In genomic region chr2:180005465-180005864, GRCh38 we compare ENCODE assay signal across 8 cellular contexts. TPM values are rescaled to one million over a fixed set of nuclear protein-coding genes. Genes with fewer than 3 reads are reported as not detected.
DNase-seq lines count a peak whose midpoint lies in the region; ATAC-seq and TF ChIP-seq lines count a peak whose summit lies in the region.
"Not testable (repeated sequence)": the region's sequence is repeated elsewhere in the genome, so short reads cannot be mapped to it uniquely, and the experiment has no call there.

No MANE protein-coding gene starts in this region.

- peaks cover 19% of the 10 kb centered on the region for H3K4me1 ChIP-seq in CD4-positive, alpha-beta memory T cell (ENCODE audit: insufficient read depth, low read length)
- peaks cover 34% of the 10 kb centered on the region for H3K4me1 ChIP-seq in PC-9 (replicated peaks; ENCODE audit: insufficient read depth)
- H3K4me1 ChIP-seq in heart left ventricle, result peaks cover 0 to 31% (median 15%) of the 10 kb centered on the region in 12 donors

- H4K20me1 ChIP-seq in PC-9 (ENCODE audit: insufficient read depth), result not testable (repeated sequence)

- not testable (repeated sequence) for H3K27me3 ChIP-seq in CD4-positive, alpha-beta memory T cell (ENCODE audit: insufficient read depth, low read length); PC-9 (ENCODE audit: insufficient read depth, low read depth); heart left ventricle

- TF ChIP-seq CTCF in HFFc6 (IDR thresholded peaks at IDR 0.05); PC-9 (conservative IDR thresholded peaks at IDR 0.05); heart left ventricle (IDR thresholded peaks at IDR 0.05): not testable (repeated sequence)

- H3K9me3 Mint-ChIP-seq in CD4-positive, alpha-beta memory T cell; HFFc6; activated T-cell treated with anti-CD3 and anti-CD28 coated beads, Interleukin-2, amount 50 U/mL, for 72 hours; central memory CD8-positive, alpha-beta T cell; naive thymus-derived CD8-positive, alpha-beta T cell; stimulated activated effector memory CD8-positive, alpha-beta T cell treated with anti-CD3 and anti-CD28 coated beads, Interleukin-12 subunit alpha, Interleukin-12 subunit beta, amount 100 ng/mL, for 72 hours: not testable (repeated sequence)

- CTCF ChIA-PET in CD4-positive, alpha-beta memory T cell (lab: Charles Lee; ENCODE audit: partially characterized antibody), result interaction anchor here (0.7 to 1.2 kb wide), 2 partner anchors 12 to 1141 kb away, joined by 3 to 5 read pairs; no protein-coding TSS in a partner anchor
- CTCF ChIA-PET in PC-9 (lab: Charles Lee), result not testable (repeated sequence)

- DNase-seq in CD4-positive, alpha-beta memory T cell; HFFc6; PC-9; activated T-cell treated with anti-CD3 and anti-CD28 coated beads, Interleukin-2, amount 50 U/mL, for 72 hours; central memory CD8-positive, alpha-beta T cell (ENCODE audit: low spot score in 2 of 2); heart left ventricle; naive thymus-derived CD8-positive, alpha-beta T cell; stimulated activated effector memory CD8-positive, alpha-beta T cell treated with anti-CD3 and anti-CD28 coated beads, Interleukin-12 subunit alpha, Interleukin-12 subunit beta, amount 100 ng/mL, for 72 hours (ENCODE audit: low spot score in 2 of 2): not testable (repeated sequence)

- not testable (repeated sequence) for BruUV-seq in PC-9 (replicated peaks; lab: Mats Ljungman, UMichigan)

- not testable (repeated sequence) for H3F3A ChIP-seq in PC-9 (ENCODE audit: insufficient read depth, low read depth)

- peaks cover 64% of the 10 kb centered on the region for H3K79me2 ChIP-seq in PC-9 (ENCODE audit: low read depth)

- not testable (repeated sequence) for TF ChIP-seq POLR2A in heart left ventricle (IDR thresholded peaks at IDR 0.05)

- 95 to 98% (median 96%) methylated on average over 7 of the region's 7 CpGs for WGBS in heart left ventricle, 4 donors

- peaks cover 30 to 60% (median 46%) of the 10 kb centered on the region in 4 donors for H3K4me1 Mint-ChIP-seq in CD4-positive, alpha-beta memory T cell
- peaks cover 45% of the 10 kb centered on the region for H3K4me1 Mint-ChIP-seq in HFFc6 (ENCODE audit: low read depth)
- H3K4me1 Mint-ChIP-seq in activated T-cell treated with anti-CD3 and anti-CD28 coated beads, Interleukin-2, amount 50 U/mL, for 72 hours (ENCODE audit: low read depth), result peaks cover 55% of the 10 kb centered on the region
- H3K4me1 Mint-ChIP-seq in central memory CD8-positive, alpha-beta T cell, result peaks cover 48% of the 10 kb centered on the region
- H3K4me1 Mint-ChIP-seq in naive thymus-derived CD8-positive, alpha-beta T cell, result peaks cover 25 to 60% (median 59%) of the 10 kb centered on the region in 4 donors
- peaks cover 37% of the 10 kb centered on the region for H3K4me1 Mint-ChIP-seq in stimulated activated effector memory CD8-positive, alpha-beta T cell treated with anti-CD3 and anti-CD28 coated beads, Interleukin-12 subunit alpha, Interleukin-12 subunit beta, amount 100 ng/mL, for 72 hours

- peak overlapping the region; percentile 66 to 98 (median 94) for H3K4me3 Mint-ChIP-seq in CD4-positive, alpha-beta memory T cell
- peak overlapping the region; percentile 97 for H3K4me3 Mint-ChIP-seq in HFFc6
- peak overlapping the region; percentile 93 to 97 for H3K4me3 Mint-ChIP-seq in activated T-cell treated with anti-CD3 and anti-CD28 coated beads, Interleukin-2, amount 50 U/mL, for 72 hours
- peak overlapping the region; percentile 97 for H3K4me3 Mint-ChIP-seq in central memory CD8-positive, alpha-beta T cell
- peak overlapping the region; percentile 58 to 100 (median 96) for H3K4me3 Mint-ChIP-seq in naive thymus-derived CD8-positive, alpha-beta T cell
- H3K4me3 Mint-ChIP-seq in stimulated activated effector memory CD8-positive, alpha-beta T cell treated with anti-CD3 and anti-CD28 coated beads, Interleukin-12 subunit alpha, Interleukin-12 subunit beta, amount 100 ng/mL, for 72 hours, result peak overlapping the region; percentile 97

- H3K9me3 ChIP-seq in CD4-positive, alpha-beta memory T cell (ENCODE audit: control insufficient read depth in 1 of 2, low read length in 2 of 2); PC-9 (ENCODE audit: insufficient read depth, low read depth); heart left ventricle: not testable (repeated sequence)

- not testable (repeated sequence) for H3K27ac ChIP-seq in CD4-positive, alpha-beta memory T cell (ENCODE audit: low read depth, low read length); PC-9; heart left ventricle

- H3K27ac Mint-ChIP-seq in CD4-positive, alpha-beta memory T cell, result peak overlapping the region; percentile 73 to 100 (median 81)
- not testable (repeated sequence) for H3K27ac Mint-ChIP-seq in HFFc6; central memory CD8-positive, alpha-beta T cell (ENCODE audit: low read depth)
- H3K27ac Mint-ChIP-seq in activated T-cell treated with anti-CD3 and anti-CD28 coated beads, Interleukin-2, amount 50 U/mL, for 72 hours, result peak overlapping the region; percentile 84
- peak overlapping the region in 9 of 10 donors; percentile 3 to 100 (median 98) for H3K27ac Mint-ChIP-seq in naive thymus-derived CD8-positive, alpha-beta T cell
- H3K27ac Mint-ChIP-seq in stimulated activated effector memory CD8-positive, alpha-beta T cell treated with anti-CD3 and anti-CD28 coated beads, Interleukin-12 subunit alpha, Interleukin-12 subunit beta, amount 100 ng/mL, for 72 hours, result peak overlapping the region; percentile 100

- ATAC-seq in activated T-cell treated with anti-CD3 and anti-CD28 coated beads, Interleukin-2, amount 50 U/mL, for 72 hours (replicated peaks in 1 of 2); central memory CD8-positive, alpha-beta T cell (replicated peaks; ENCODE audit: extremely low read depth, poor library complexity, severe bottlenecking); heart left ventricle; naive thymus-derived CD8-positive, alpha-beta T cell; stimulated activated effector memory CD8-positive, alpha-beta T cell treated with anti-CD3 and anti-CD28 coated beads, Interleukin-12 subunit alpha, Interleukin-12 subunit beta, amount 100 ng/mL, for 72 hours: not testable (repeated sequence)

- not testable (repeated sequence) for H3K9me2 ChIP-seq in PC-9 (ENCODE audit: insufficient read depth)

- not testable (repeated sequence) for H3K27me3 Mint-ChIP-seq in CD4-positive, alpha-beta memory T cell; HFFc6 (ENCODE audit: insufficient read depth); activated T-cell treated with anti-CD3 and anti-CD28 coated beads, Interleukin-2, amount 50 U/mL, for 72 hours (ENCODE audit: low read depth); central memory CD8-positive, alpha-beta T cell; naive thymus-derived CD8-positive, alpha-beta T cell

- POLR2A ChIA-PET in CD4-positive, alpha-beta memory T cell (lab: Charles Lee; ENCODE audit: partially characterized antibody); PC-9 (lab: Charles Lee; ENCODE audit: unreplicated experiment): not testable (repeated sequence)
- POLR2A ChIA-PET in naive thymus-derived CD8-positive, alpha-beta T cell (lab: Charles Lee), result interaction anchor here (0.6 kb wide), 1 partner anchor 1604 kb away, joined by 3 read pairs; no protein-coding TSS in a partner anchor

- not testable (repeated sequence) for H3K36me3 ChIP-seq in CD4-positive, alpha-beta memory T cell (ENCODE audit: insufficient read depth, low read length); PC-9 (ENCODE audit: low read depth); heart left ventricle

- H2AFZ ChIP-seq in PC-9, result not testable (repeated sequence)

- H3K4me3 ChIP-seq in CD4-positive, alpha-beta memory T cell (ENCODE audit: low read length in 2 of 2), result not testable (repeated sequence)
- H3K4me3 ChIP-seq in PC-9 (peak overlapping the region; percentile 94; the same call in 1 of the 2 replicates), heart left ventricle (peak overlapping the region in 7 of 12 donors; percentile 71 to 99 (median 77))

- peaks cover 10% of the 10 kb centered on the region in 2 donors for H3K36me3 Mint-ChIP-seq in CD4-positive, alpha-beta memory T cell
- H3K36me3 Mint-ChIP-seq in HFFc6 (ENCODE audit: low read depth); activated T-cell treated with anti-CD3 and anti-CD28 coated beads, Interleukin-2, amount 50 U/mL, for 72 hours (ENCODE audit: insufficient read depth in 2 of 2): not testable (repeated sequence)
- H3K36me3 Mint-ChIP-seq in central memory CD8-positive, alpha-beta T cell (ENCODE audit: insufficient read depth), result peaks cover 14% of the 10 kb centered on the region
- H3K36me3 Mint-ChIP-seq in naive thymus-derived CD8-positive, alpha-beta T cell, result peaks cover 0 to 10% (median 3%) of the 10 kb centered on the region in 3 donors
- peaks cover 14% of the 10 kb centered on the region for H3K36me3 Mint-ChIP-seq in stimulated activated effector memory CD8-positive, alpha-beta T cell treated with anti-CD3 and anti-CD28 coated beads, Interleukin-12 subunit alpha, Interleukin-12 subunit beta, amount 100 ng/mL, for 72 hours

- peak overlapping the region; percentile 100 for H3K4me2 ChIP-seq in PC-9

- intact Hi-C loops in CD4-positive, alpha-beta memory T cell (cut with micrococcal nuclease), result loop anchor here (5.0 to 10.0 kb wide), 3 partner anchors 1049 to 1889 kb away; partner anchors contain the start of gene ITPRID2
- intact Hi-C loops in PC-9 (cut with micrococcal nuclease; ENCODE audit: unreplicated experiment); heart left ventricle (cut with DNase I): not testable (repeated sequence)

RNA-seq across cellular contexts. Expression of gene CWC22, which starts 1.6 kb away (rescaled TPM):
- total RNA-seq in CD4-positive, alpha-beta memory T cell, result 10 to 100 TPM; 28.9 to 31.1 TPM
- polyA plus RNA-seq in CD4-positive, alpha-beta memory T cell, result 10 to 100 TPM; 18.1 to 27.5 TPM
- 10 to 100 TPM; 15.5 to 19.2 (median 16.8) TPM for total RNA-seq in HFFc6 (2021; fragmentation: NEBNext Ultra II Directional; extraction: Animal tissue kit (Norgen Biotek cat#: 25700))
- total RNA-seq in PC-9 (2021) (31.2 and 35.2 TPM in 2 replicates), heart left ventricle (10 to 100 TPM in 7 of 9 donors, 1 to 10 TPM in 2; 8.8 to 17.7 (median 11.7) TPM)
- total RNA-seq in activated T-cell treated with anti-CD3 and anti-CD28 coated beads, Interleukin-2, amount 50 U/mL, for 72 hours, result 10 to 100 TPM; 28.0 to 33.4 TPM
- 1 to 10 TPM; 6.4 to 9.0 TPM for polyA plus RNA-seq in heart left ventricle
- total RNA-seq in naive thymus-derived CD8-positive, alpha-beta T cell, result 10 to 100 TPM; 31.3 to 31.4 TPM
- polyA plus RNA-seq in naive thymus-derived CD8-positive, alpha-beta T cell, result 10 to 100 TPM; 18.9 to 34.4 (median 25.9) TPM
